In genomic region chr22:31148953-31149627, GRCh38 we compare ENCODE assay signal across 8 cellular contexts. TPM values are rescaled to one million over a fixed set of nuclear protein-coding genes. Genes with fewer than 3 reads are reported as not detected.
A peak's percentile ranks its signal among the peaks of the same experiment; 100 is the strongest.
DNase-seq lines count a peak whose midpoint lies in the region; ATAC-seq, FAIRE-seq and TF ChIP-seq lines count a peak whose summit lies in the region.

No MANE protein-coding gene starts in this region.

- TF ChIP-seq CTCF in omental fat pad (IDR thresholded peaks at IDR 0.05), result peak in 2 of 3 donors; percentile 21

- peaks cover 5% of the 10 kb centered on the region for H3K4me1 Mint-ChIP-seq in activated naive CD8-positive, alpha-beta T cell treated with anti-CD3 and anti-CD28 coated beads for 36 hours

- H3K36me3 Mint-ChIP-seq in activated naive CD8-positive, alpha-beta T cell treated with anti-CD3 and anti-CD28 coated beads for 36 hours, result no peaks in the 10 kb centered on the region

- DNase-seq in COR-L47 (lab: John Stamatoyannopoulos, UW) (peak; percentile 67), HTR-8/SVneo (ENCODE audit: insufficient read length, low spot score) (peak; percentile 83), NOMO-1 treated with dmso at 0.1 percent for 144 hours (lab: John Stamatoyannopoulos, UW; ENCODE audit: unreplicated experiment) (peak; percentile 23), glomerular visceral epithelial cell (ENCODE audit: extremely low spot score) (peak; percentile 72), omental fat pad (ENCODE audit: low spot score) (no peak)
- peak; percentile 25 for DNase-seq in activated naive CD8-positive, alpha-beta T cell treated with anti-CD3 and anti-CD28 coated beads for 36 hours

- H3K27ac Mint-ChIP-seq in activated naive CD8-positive, alpha-beta T cell treated with anti-CD3 and anti-CD28 coated beads for 36 hours, result no peak overlapping the region

- ATAC-seq in omental fat pad (ENCODE audit: low FRiP score) (peak; percentile 73), GM21737 (IDR thresholded peaks at IDR 0.05; ENCODE audit: unreplicated experiment) (no peak), GM19463 (IDR thresholded peaks at IDR 0.05; ENCODE audit: unreplicated experiment) (no peak)

- H3K27me3 Mint-ChIP-seq in activated naive CD8-positive, alpha-beta T cell treated with anti-CD3 and anti-CD28 coated beads for 36 hours, result no peaks in the 10 kb centered on the region

- H3K9me3 Mint-ChIP-seq in activated naive CD8-positive, alpha-beta T cell treated with anti-CD3 and anti-CD28 coated beads for 36 hours, result peaks cover 12% of the 10 kb centered on the region

- H3K4me3 Mint-ChIP-seq in activated naive CD8-positive, alpha-beta T cell treated with anti-CD3 and anti-CD28 coated beads for 36 hours, result no peak overlapping the region

- no peak for FAIRE-seq in HTR-8/SVneo (lab: Jason Lieb, UNC)

RNA-seq across cellular contexts. Expression of gene PLA2G3, which starts 8.8 kb away (rescaled TPM):
- not detected for total RNA-seq in activated naive CD8-positive, alpha-beta T cell treated with anti-CD3 and anti-CD28 coated beads for 36 hours
- not detected for total RNA-seq in omental fat pad

RNA-seq across cellular contexts. Expression of gene RNF185, which starts 10.9 kb away (rescaled TPM):
- total RNA-seq in activated naive CD8-positive, alpha-beta T cell treated with anti-CD3 and anti-CD28 coated beads for 36 hours, result 10 to 100 TPM; 20.5 to 21.3 TPM
- 10 to 100 TPM; 25.1 to 39.4 (median 30.0) TPM for total RNA-seq in omental fat pad

RNA-seq across cellular contexts. Expression of gene INPP5J, which starts 26.3 kb away (rescaled TPM):
- under 1 TPM; 0.23 to 0.44 TPM for total RNA-seq in activated naive CD8-positive, alpha-beta T cell treated with anti-CD3 and anti-CD28 coated beads for 36 hours
- under 1 TPM; 0.24 to 0.84 (median 0.42) TPM for total RNA-seq in omental fat pad

RNA-seq across cellular contexts. Expression of gene SELENOM, which starts 41.7 kb away (rescaled TPM):
- total RNA-seq in activated naive CD8-positive, alpha-beta T cell treated with anti-CD3 and anti-CD28 coated beads for 36 hours, result 1 to 10 TPM; 6.4 to 7.8 TPM
- 100 to 1,000 TPM; 162 to 346 (median 230) TPM for total RNA-seq in omental fat pad
